In genomic region chr1:17709981-17710380, GRCh38 we compare ENCODE assay signal across 1 cellular context.
TF ChIP-seq lines count a peak whose summit lies in the region.

No MANE protein-coding gene starts in this region.

TF ChIP-seq in HEK293, 187 proteins besides CTCF, POLR2A, EP300 and RAD21 (continued from another document):
- TF ChIP-seq, protein P1, sequence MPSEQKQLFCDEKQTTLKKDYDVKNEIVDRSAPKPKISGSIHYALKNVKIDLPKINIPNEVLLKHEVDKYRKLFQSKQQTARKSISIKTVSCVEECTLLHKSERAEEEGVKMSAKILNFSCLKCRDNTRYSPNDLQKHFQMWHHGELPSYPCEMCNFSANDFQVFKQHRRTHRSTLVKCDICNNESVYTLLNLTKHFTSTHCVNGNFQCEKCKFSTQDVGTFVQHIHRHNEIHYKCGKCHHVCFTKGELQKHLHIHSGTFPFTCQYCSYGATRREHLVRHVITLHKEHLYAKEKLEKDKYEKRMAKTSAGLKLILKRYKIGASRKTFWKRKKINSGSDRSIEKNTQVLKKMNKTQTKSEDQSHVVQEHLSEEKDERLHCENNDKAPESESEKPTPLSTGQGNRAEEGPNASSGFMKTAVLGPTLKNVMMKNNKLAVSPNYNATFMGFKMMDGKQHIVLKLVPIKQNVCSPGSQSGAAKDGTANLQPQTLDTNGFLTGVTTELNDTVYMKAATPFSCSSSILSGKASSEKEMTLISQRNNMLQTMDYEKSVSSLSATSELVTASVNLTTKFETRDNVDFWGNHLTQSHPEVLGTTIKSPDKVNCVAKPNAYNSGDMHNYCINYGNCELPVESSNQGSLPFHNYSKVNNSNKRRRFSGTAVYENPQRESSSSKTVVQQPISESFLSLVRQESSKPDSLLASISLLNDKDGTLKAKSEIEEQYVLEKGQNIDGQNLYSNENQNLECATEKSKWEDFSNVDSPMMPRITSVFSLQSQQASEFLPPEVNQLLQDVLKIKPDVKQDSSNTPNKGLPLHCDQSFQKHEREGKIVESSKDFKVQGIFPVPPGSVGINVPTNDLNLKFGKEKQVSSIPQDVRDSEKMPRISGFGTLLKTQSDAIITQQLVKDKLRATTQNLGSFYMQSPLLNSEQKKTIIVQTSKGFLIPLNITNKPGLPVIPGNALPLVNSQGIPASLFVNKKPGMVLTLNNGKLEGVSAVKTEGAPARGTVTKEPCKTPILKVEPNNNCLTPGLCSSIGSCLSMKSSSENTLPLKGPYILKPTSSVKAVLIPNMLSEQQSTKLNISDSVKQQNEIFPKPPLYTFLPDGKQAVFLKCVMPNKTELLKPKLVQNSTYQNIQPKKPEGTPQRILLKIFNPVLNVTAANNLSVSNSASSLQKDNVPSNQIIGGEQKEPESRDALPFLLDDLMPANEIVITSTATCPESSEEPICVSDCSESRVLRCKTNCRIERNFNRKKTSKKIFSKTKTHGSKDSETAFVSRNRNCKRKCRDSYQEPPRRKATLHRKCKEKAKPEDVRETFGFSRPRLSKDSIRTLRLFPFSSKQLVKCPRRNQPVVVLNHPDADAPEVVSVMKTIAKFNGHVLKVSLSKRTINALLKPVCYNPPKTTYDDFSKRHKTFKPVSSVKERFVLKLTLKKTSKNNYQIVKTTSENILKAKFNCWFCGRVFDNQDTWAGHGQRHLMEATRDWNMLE (tag by site-specific recombination; conservative IDR thresholded peaks at IDR 0.05; ENCODE audit: low read depth) = no peak
- TF ChIP-seq SETDB1 (IDR thresholded peaks at IDR 0.05; ENCODE audit: insufficient read length, low read length) = peak; percentile 70
- TF ChIP-seq TRIM28 (IDR thresholded peaks at IDR 0.05; ENCODE audit: borderline replicate concordance, low read length) = 0 out of 2 replicates have a peak, but pooled peaks have one; percentile 19
- TF ChIP-seq ZNF777 (tag by site-specific recombination; IDR thresholded peaks at IDR 0.05; ENCODE audit: borderline replicate concordance) = no peak
